Comparison of ENCODE assay signal across 8 cellular contexts in genomic region chr15:67543348-67543718, GRCh38. TPM values are rescaled to one million over a fixed set of nuclear protein-coding genes. Genes with fewer than 3 reads are reported as not detected.
A peak's percentile ranks its signal among the peaks of the same experiment; 100 is the strongest.
DNase-seq lines count a peak whose midpoint lies in the region; ATAC-seq and TF ChIP-seq lines count a peak whose summit lies in the region.

No MANE protein-coding gene starts in this region.

- H3K4me3 ChIP-seq in epithelial cell of proximal tubule (ENCODE audit: low read depth, low read length) = peak overlapping the region; percentile 68

- peaks cover 3% of the 10 kb centered on the region for H3K27me3 Mint-ChIP-seq in nephron (ENCODE audit: low read depth)

- peaks cover 31% of the 10 kb centered on the region for H3K4me1 Mint-ChIP-seq in nephron

- peaks cover 14% of the 10 kb centered on the region for H3K36me3 Mint-ChIP-seq in nephron (ENCODE audit: low read depth)

- no peak for TF ChIP-seq CTCF in epithelial cell of proximal tubule (conservative IDR thresholded peaks at IDR 0.05; ENCODE audit: low read depth, low read length)
- TF ChIP-seq CTCF in nephron (IDR thresholded peaks at IDR 0.05; ENCODE audit: unreplicated experiment in 3 of 3) = no peak

- peak; percentile 32 for DNase-seq in ELR (ENCODE audit: low read depth)
- DNase-seq in RPMI7951 (ENCODE audit: low read depth) = peak; percentile 31
- DNase-seq in epithelial cell of proximal tubule (ENCODE audit: low read depth) = no peak
- no peak for DNase-seq in middle frontal gyrus (ENCODE audit: extremely low spot score, low spot score)
- DNase-seq in inferior parietal cortex (ENCODE audit: extremely low spot score) = no peak
- DNase-seq in NCI-H1048 (lab: John Stamatoyannopoulos, UW) = no peak

- peak overlapping the region; percentile 98 to 100 (median 98) for H3K4me3 Mint-ChIP-seq in nephron

- H3K9me3 Mint-ChIP-seq in nephron = no peaks in the 10 kb centered on the region

- peak overlapping the region; percentile 59 to 91 (median 91) for H3K27ac Mint-ChIP-seq in nephron

- ATAC-seq in HG03342 (IDR thresholded peaks at IDR 0.05; ENCODE audit: unreplicated experiment) = no peak

RNA-seq across cellular contexts. Expression of gene MAP2K5, which starts 0.8 kb away (rescaled TPM):
- 4.1 and 7.1 TPM in 2 replicates for total RNA-seq in RPMI7951 (2014; rRNA removed; shearing (Covaris generic))
- total RNA-seq in epithelial cell of proximal tubule = 2.8 and 3.2 TPM in 2 replicates

RNA-seq across cellular contexts. Expression of gene C15orf61, which starts 22.4 kb away (rescaled TPM):
- 4.2 and 8.5 TPM in 2 replicates for total RNA-seq in RPMI7951 (2014; rRNA removed; shearing (Covaris generic))
- 2.0 and 4.1 TPM in 2 replicates for total RNA-seq in epithelial cell of proximal tubule

Comparison
In these comparisons a context has a peak if more than half of its experiments do, and no peak if none do; other contexts are left out.
1. DNase-seq: peak in ELR (single experiment) and RPMI7951 (single experiment); none in epithelial cell of proximal tubule (single experiment), middle frontal gyrus (single experiment), inferior parietal cortex (single experiment) and NCI-H1048 (single experiment).